9 cellular contexts compared by ENCODE assay signal in the genomic region with DNA sequence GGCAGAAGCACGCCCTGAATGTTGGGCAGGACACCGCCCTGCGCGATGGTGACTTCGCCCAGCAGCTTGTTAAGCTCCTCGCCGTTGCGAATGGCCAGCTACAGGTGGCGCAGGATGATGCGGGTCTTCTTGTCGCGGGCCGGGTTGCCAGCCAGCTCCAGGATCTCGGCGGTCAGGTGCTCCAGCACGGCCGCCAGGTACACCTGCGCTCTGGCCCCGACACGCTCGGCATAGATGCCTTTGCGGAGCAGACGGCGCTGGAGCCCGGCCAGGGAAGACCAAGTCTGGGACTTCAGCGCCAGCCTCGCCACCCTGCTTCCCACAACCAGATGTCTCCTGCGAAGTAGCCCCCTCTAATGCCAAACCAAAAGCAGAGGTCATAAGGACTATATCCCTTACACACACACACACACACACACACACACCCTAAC. TPM values are rescaled to one million over a fixed set of nuclear protein-coding genes. Genes with fewer than 3 reads are reported as not detected.
A peak's percentile ranks its signal among the peaks of the same experiment; 100 is the strongest.
DNase-seq lines count a peak whose midpoint lies in the region; ATAC-seq and TF ChIP-seq lines count a peak whose summit lies in the region.
"Had no signal": no experiment of that assay in that cellular context is flagged by ENCODE, and none has a peak within 500 bp of the region (broad histone marks: within the 10 kb centered on the region; RNA-seq: fewer than 3 reads in every experiment).

No MANE protein-coding gene starts in this region.

- no peak overlapping the region for H3K4me3 Mint-ChIP-seq in MCF 10A (ENCODE audit: unreplicated experiment)

- intact Hi-C loops in breast epithelium (cut with DNase I; ENCODE audit: low total_unique reads) (no loop called here), MCF 10A (cut with micrococcal nuclease) (no loop called here), lower lobe of right lung (cut with DNase I) (no loop called here), upper lobe of right lung (cut with DNase I) (no loop called here)

- no peaks in the 10 kb centered on the region for H3K36me3 Mint-ChIP-seq in MCF 10A (ENCODE audit: insufficient read depth, unreplicated experiment)
- no peaks in the 10 kb centered on the region for H3K36me3 Mint-ChIP-seq in activated naive CD4-positive, alpha-beta T cell treated with anti-CD3 and anti-CD28 coated beads, Interleukin-2, amount 50 U/mL, for 72 hours

- DNase-seq in breast epithelium (ENCODE audit: low spot score in 2 of 2) (no peak), MCF 10A (ENCODE audit: unreplicated experiment) (no peak), lower lobe of right lung (peak; percentile 61), upper lobe of right lung (peak; percentile 78), AG08396 (ENCODE audit: low spot score) (no peak)
- DNase-seq in activated naive CD4-positive, alpha-beta T cell treated with anti-CD3 and anti-CD28 coated beads, Interleukin-2, amount 50 U/mL, for 72 hours (ENCODE audit: low spot score in 2 of 2) = peak; percentile 45 to 56

- no peaks in the 10 kb centered on the region for H3K27me3 ChIP-seq in breast epithelium
- H3K27me3 ChIP-seq in lower lobe of right lung (ENCODE audit: low read depth) = no peaks in the 10 kb centered on the region
- no peaks in the 10 kb centered on the region for H3K27me3 ChIP-seq in upper lobe of right lung

- peak overlapping the region in 2 of 3 donors; percentile 11 to 19 for H3K4me3 ChIP-seq in breast epithelium
- H3K4me3 ChIP-seq in lower lobe of right lung = peak overlapping the region; percentile 43
- peak overlapping the region; percentile 27 for H3K4me3 ChIP-seq in upper lobe of right lung

- TF ChIP-seq POLR2A in breast epithelium (IDR thresholded peaks at IDR 0.05) = no peak

- H3K36me3 ChIP-seq in breast epithelium = no peaks in the 10 kb centered on the region
- no peaks in the 10 kb centered on the region for H3K36me3 ChIP-seq in lower lobe of right lung
- H3K36me3 ChIP-seq in upper lobe of right lung = no peaks in the 10 kb centered on the region

- CTCF ChIA-PET in MCF 10A (lab: Yijun Ruan, JAX) = interaction anchor here (0.5 to 0.8 kb wide), 3 partner anchors 9 to 661 kb away, joined by 3 read pairs; no protein-coding TSS in a partner anchor

- ATAC-seq in activated naive CD4-positive, alpha-beta T cell treated with anti-CD3 and anti-CD28 coated beads, Interleukin-2, amount 50 U/mL, for 72 hours = peak; percentile 80 to 91
- ATAC-seq in lower lobe of right lung = peak; percentile 67 to 76
- ATAC-seq in upper lobe of right lung = peak; percentile 92
- no peak for ATAC-seq in GM18870 (IDR thresholded peaks at IDR 0.05; ENCODE audit: unreplicated experiment)
- no peak for ATAC-seq in GM18867 (IDR thresholded peaks at IDR 0.05; ENCODE audit: unreplicated experiment)

- peaks cover 23% of the 10 kb centered on the region for H3K4me1 Mint-ChIP-seq in MCF 10A (ENCODE audit: insufficient read depth, unreplicated experiment)

- no peaks in the 10 kb centered on the region for H3K9me3 ChIP-seq in breast epithelium
- H3K9me3 ChIP-seq in lower lobe of right lung = no peaks in the 10 kb centered on the region
- no peaks in the 10 kb centered on the region for H3K9me3 ChIP-seq in upper lobe of right lung

- H3K9me3 Mint-ChIP-seq in MCF 10A (ENCODE audit: unreplicated experiment) = no peaks in the 10 kb centered on the region
- H3K9me3 Mint-ChIP-seq in activated naive CD4-positive, alpha-beta T cell treated with anti-CD3 and anti-CD28 coated beads, Interleukin-2, amount 50 U/mL, for 72 hours = peaks cover 0 to 5% of the 10 kb centered on the region in 2 donors

- no peak overlapping the region for H3K27ac Mint-ChIP-seq in MCF 10A (ENCODE audit: low read depth, unreplicated experiment)
- no peak overlapping the region for H3K27ac Mint-ChIP-seq in activated naive CD4-positive, alpha-beta T cell treated with anti-CD3 and anti-CD28 coated beads, Interleukin-2, amount 50 U/mL, for 72 hours

- POLR2A ChIA-PET in MCF 10A (lab: Yijun Ruan, JAX) = no interaction called here

- no peak overlapping the region for H3K27ac ChIP-seq in breast epithelium
- no peak overlapping the region for H3K27ac ChIP-seq in lower lobe of right lung
- no peak overlapping the region for H3K27ac ChIP-seq in upper lobe of right lung

- no peaks in the 10 kb centered on the region for H3K4me1 ChIP-seq in breast epithelium
- no peaks in the 10 kb centered on the region for H3K4me1 ChIP-seq in lower lobe of right lung
- H3K4me1 ChIP-seq in upper lobe of right lung = no peaks in the 10 kb centered on the region

- TF ChIP-seq CTCF in breast epithelium (IDR thresholded peaks at IDR 0.05) = no peak
- TF ChIP-seq CTCF in MCF 10A (IDR thresholded peaks at IDR 0.05; ENCODE audit: unreplicated experiment) = no peak
- TF ChIP-seq CTCF in lower lobe of right lung (IDR thresholded peaks at IDR 0.05) = no peak
- TF ChIP-seq CTCF in upper lobe of right lung (IDR thresholded peaks at IDR 0.05) = peak; percentile 15

- no peaks in the 10 kb centered on the region for H3K27me3 Mint-ChIP-seq in MCF 10A (ENCODE audit: insufficient read depth, unreplicated experiment)

- BruUV-seq in MCF 10A (replicated peaks; lab: Mats Ljungman, UMichigan) = no TSS peak

RNA-seq across cellular contexts. Expression of a gene that starts 8.0 kb away (rescaled TPM):
- total RNA-seq in breast epithelium (not detected), MCF 10A (2022) (not detected in 2 replicates), lower lobe of right lung (not detected), upper lobe of right lung (not detected)
- total RNA-seq in activated naive CD4-positive, alpha-beta T cell treated with anti-CD3 and anti-CD28 coated beads, Interleukin-2, amount 50 U/mL, for 72 hours = 1 to 10 TPM in 1 of 2 donors, under 1 TPM in 1; 0.20 to 1.6 TPM
- total RNA-seq: fibroblast of lung had no signal

RNA-seq across cellular contexts. Expression of a gene that starts 48.4 kb away (rescaled TPM):
- total RNA-seq in breast epithelium (not detected), MCF 10A (2022) (not detected in 2 replicates), lower lobe of right lung (not detected), upper lobe of right lung (not detected)
- under 1 TPM; 0.25 to 0.50 TPM for total RNA-seq in activated naive CD4-positive, alpha-beta T cell treated with anti-CD3 and anti-CD28 coated beads, Interleukin-2, amount 50 U/mL, for 72 hours
- total RNA-seq: fibroblast of lung had no signal

RNA-seq across cellular contexts. Expression of a gene that starts 50.2 kb away (rescaled TPM):
- total RNA-seq in breast epithelium = not detected
- total RNA-seq in MCF 10A (2022) = not detected in 2 replicates
- total RNA-seq in activated naive CD4-positive, alpha-beta T cell treated with anti-CD3 and anti-CD28 coated beads, Interleukin-2, amount 50 U/mL, for 72 hours = under 1 TPM in 1 of 2 donors, not detected in 1; 0.41 TPM
- not detected for total RNA-seq in lower lobe of right lung
- not detected for total RNA-seq in upper lobe of right lung
- total RNA-seq: fibroblast of lung had no signal

Comparison
In these comparisons a context has a peak if more than half of its experiments do, and no peak if none do; other contexts are left out.
1. DNase-seq: peak in activated naive CD4-positive, alpha-beta T cell treated with anti-CD3 and anti-CD28 coated beads, Interleukin-2, amount 50 U/mL, for 72 hours (2 of 2), lower lobe of right lung (single experiment) and upper lobe of right lung (single experiment); none in breast epithelium (0 of 2), MCF 10A (single experiment) and AG08396 (single experiment).
2. ATAC-seq: peak in activated naive CD4-positive, alpha-beta T cell treated with anti-CD3 and anti-CD28 coated beads, Interleukin-2, amount 50 U/mL, for 72 hours (2 of 2), lower lobe of right lung (2 of 2) and upper lobe of right lung (single experiment); none in GM18870 (single experiment) and GM18867 (single experiment).
3. Peak in every context shown above with its lines, with median percentiles within 50 percentile points of each other: H3K4me3 ChIP-seq.